ENCODE assay signal across 21 cellular contexts in genomic region chr2:142881619-142882018, GRCh38. TPM values are rescaled to one million over a fixed set of nuclear protein-coding genes. Genes with fewer than 3 reads are reported as not detected.
DNase-seq lines count a peak whose midpoint lies in the region; ATAC-seq and TF ChIP-seq lines count a peak whose summit lies in the region.
"Had no signal": no experiment of that assay in that cellular context is flagged by ENCODE, and none has a peak within 500 bp of the region (broad histone marks: within the 10 kb centered on the region; RNA-seq: fewer than 3 reads in every experiment).

No MANE protein-coding gene starts in this region.

- H3K4me1 ChIP-seq in breast epithelium (no peaks in the 10 kb centered on the region), uterus (no peaks in the 10 kb centered on the region)

- peaks cover 78% of the 10 kb centered on the region for H3K36me3 Mint-ChIP-seq in MCF 10A (ENCODE audit: insufficient read depth, unreplicated experiment)
- peaks cover 38% of the 10 kb centered on the region for H3K36me3 Mint-ChIP-seq in activated B cell treated with CpG ODN at 0.5 μM for 24 hours (ENCODE audit: low read depth)

- intact Hi-C loops in MCF 10A (cut with micrococcal nuclease) (no loop called here), breast epithelium (cut with DNase I; ENCODE audit: low total_unique reads) (no loop called here), activated B cell treated with CpG ODN at 0.5 μM for 24 hours (cut with micrococcal nuclease) (no loop called here), uterus (cut with DNase I; ENCODE audit: low total_unique reads) (no loop called here)

- H3K9me3 ChIP-seq in breast epithelium = no peaks in the 10 kb centered on the region
- H3K9me3 ChIP-seq in uterus = no peaks in the 10 kb centered on the region

- TF ChIP-seq POLR2A in breast epithelium (IDR thresholded peaks at IDR 0.05) = no peak
- no peak for TF ChIP-seq POLR2A in uterus (IDR thresholded peaks at IDR 0.05)

- ATAC-seq in HG03342 (IDR thresholded peaks at IDR 0.05; ENCODE audit: unreplicated experiment) = peak; percentile 25
- no peak for ATAC-seq in activated B cell treated with CpG ODN at 0.5 μM for 24 hours (ENCODE audit: low read depth)
- ATAC-seq: HCT116 had no signal

- CTCF ChIA-PET in MCF 10A (lab: Yijun Ruan, JAX) = interaction anchor here (0.6 to 1.2 kb wide), 6 partner anchors 9 to 200 kb away, joined by 3 to 10 read pairs (median 4); no protein-coding TSS in a partner anchor
- CTCF ChIA-PET in activated B cell treated with CpG ODN at 0.5 μM for 24 hours (lab: Charles Lee) = interaction anchor here (1.1 kb wide), 1 partner anchor 16 kb away, joined by 3 read pairs; no protein-coding TSS in a partner anchor

- TF ChIP-seq CTCF in MCF 10A (IDR thresholded peaks at IDR 0.05; ENCODE audit: unreplicated experiment) (no peak), breast epithelium (IDR thresholded peaks at IDR 0.05) (no peak), activated B cell treated with CpG ODN at 0.5 μM for 24 hours (IDR thresholded peaks at IDR 0.05) (no peak), uterus (IDR thresholded peaks at IDR 0.05) (no peak)

- H3K4me3 ChIP-seq in breast epithelium (no peak overlapping the region), uterus (no peak overlapping the region)

- H3K4me1 Mint-ChIP-seq in MCF 10A (ENCODE audit: insufficient read depth, unreplicated experiment) = peaks cover 37% of the 10 kb centered on the region
- H3K4me1 Mint-ChIP-seq in activated B cell treated with CpG ODN at 0.5 μM for 24 hours = peaks cover 63% of the 10 kb centered on the region

- DNase-seq in MCF 10A (ENCODE audit: unreplicated experiment) (no peak), breast epithelium (ENCODE audit: low spot score in 2 of 2) (no peak), activated B cell treated with CpG ODN at 0.5 μM for 24 hours (no peak), NCI-H1417 treated with DMSO at 0.1 percent for 48 hours (lab: John Stamatoyannopoulos, UW) (no peak), GM19240 (ENCODE audit: insufficient read length, low spot score) (no peak), uterus (no peak)
- DNase-seq: 8988T; CD4-positive, alpha-beta T cell; DMS53; Kasumi-1; MV-4-11; NCI-H1105; NCI-H2029; NCI-H2227 treated with DMSO at 0.1 percent for 48 hours; NCI-H526 treated with DMSO at 0.1 percent for 48 hours; RPMI8226; SHP77 had no signal

- no peaks in the 10 kb centered on the region for H3K9me3 Mint-ChIP-seq in MCF 10A (ENCODE audit: unreplicated experiment)
- peaks cover 2% of the 10 kb centered on the region for H3K9me3 Mint-ChIP-seq in activated B cell treated with CpG ODN at 0.5 μM for 24 hours

- POLR2A ChIA-PET in MCF 10A (lab: Yijun Ruan, JAX) = interaction anchor here (2.2 to 3.7 kb wide), 2 partner anchors 12 to 14 kb away, joined by 9 to 51 read pairs; no protein-coding TSS in a partner anchor
- POLR2A ChIA-PET in activated B cell treated with CpG ODN at 0.5 μM for 24 hours (lab: Charles Lee) = interaction anchor here (1.3 kb wide), 1 partner anchor 16 kb away, joined by 3 read pairs; no protein-coding TSS in a partner anchor

- H3K36me3 ChIP-seq in breast epithelium (no peaks in the 10 kb centered on the region), uterus (no peaks in the 10 kb centered on the region)

- no peak overlapping the region for H3K27ac Mint-ChIP-seq in MCF 10A (ENCODE audit: low read depth, unreplicated experiment)
- H3K27ac Mint-ChIP-seq in activated B cell treated with CpG ODN at 0.5 μM for 24 hours = peak overlapping the region; percentile 55
- H3K27ac Mint-ChIP-seq: CD4-positive, alpha-beta T cell had no signal

- BruUV-seq in MCF 10A (replicated peaks; lab: Mats Ljungman, UMichigan) = no TSS peak

- H3K4me3 Mint-ChIP-seq in MCF 10A (ENCODE audit: unreplicated experiment) (peak overlapping the region; percentile 93), activated B cell treated with CpG ODN at 0.5 μM for 24 hours (no peak overlapping the region)
- H3K4me3 Mint-ChIP-seq: CD4-positive, alpha-beta T cell had no signal

- no peaks in the 10 kb centered on the region for H3K27me3 Mint-ChIP-seq in MCF 10A (ENCODE audit: insufficient read depth, unreplicated experiment)
- H3K27me3 Mint-ChIP-seq in activated B cell treated with CpG ODN at 0.5 μM for 24 hours = no peaks in the 10 kb centered on the region
- H3K27me3 Mint-ChIP-seq: CD4-positive, alpha-beta T cell had no signal

- H3K27ac ChIP-seq in breast epithelium = no peak overlapping the region
- no peak overlapping the region for H3K27ac ChIP-seq in uterus
- H3K27ac ChIP-seq: BLaER1 treated with 17β-estradiol and CSF1 and Interleukin-3, amounts not matched to agents 10 nM and 100 nM had no signal

- no peaks in the 10 kb centered on the region for H3K27me3 ChIP-seq in breast epithelium
- no peaks in the 10 kb centered on the region for H3K27me3 ChIP-seq in uterus
- H3K27me3 ChIP-seq: BLaER1 treated with 17β-estradiol and CSF1 and Interleukin-3, amounts not matched to agents 10 nM and 100 nM had no signal

RNA-seq across cellular contexts. Expression of gene KYNU, which starts 4.2 kb away (rescaled TPM):
- total RNA-seq in MCF 10A (2022) = 143 and 160 TPM in 2 replicates
- 10 to 100 TPM in 2 of 3 donors, 1 to 10 TPM in 1; 6.9 to 13.1 (median 11.7) TPM for total RNA-seq in breast epithelium
- 43.8 and 48.0 TPM in 2 replicates for total RNA-seq in activated B cell treated with CpG ODN at 0.5 μM for 24 hours
- 1 to 10 TPM in 3 of 4 donors, not detected in 1; 1.9 to 5.3 (median 2.1) TPM for total RNA-seq in uterus
- total RNA-seq: T-helper 1 cell treated with Interleukin-12 subunit alpha and Interleukin-12 subunit beta and Interleukin-4 antibody, amounts not matched to agents 30 ng/mL and 1 ng/mL, for 36 hours had no signal
